14 cellular contexts compared by ENCODE assay signal in the genomic region with DNA sequence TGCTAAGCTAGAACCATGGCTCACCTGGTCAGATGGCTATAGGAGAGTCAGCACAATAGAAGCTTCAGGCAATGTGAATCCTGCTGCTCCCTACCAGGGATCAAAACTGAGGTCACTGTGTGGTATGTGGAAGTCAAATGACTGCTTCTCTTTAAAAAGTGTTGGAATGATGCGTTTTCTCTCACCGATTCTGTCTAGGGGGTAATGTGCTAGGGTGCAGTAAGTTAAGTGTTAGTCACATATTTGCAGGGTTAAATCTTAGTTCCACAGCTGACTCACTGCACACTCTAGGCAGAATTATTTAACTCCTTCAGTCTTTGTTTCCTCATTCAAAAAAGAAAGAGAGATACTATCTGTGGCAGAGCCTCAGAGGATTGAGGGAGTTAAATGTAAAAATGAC.
DNase-seq lines count a peak whose midpoint lies in the region; ATAC-seq and TF ChIP-seq lines count a peak whose summit lies in the region.
"Had no signal": no experiment of that assay in that cellular context is flagged by ENCODE, and none has a peak within 500 bp of the region (broad histone marks: within the 10 kb centered on the region; RNA-seq: fewer than 3 reads in every experiment).

No MANE protein-coding gene starts in this region.

- peak in 1 of 2 experiments; percentile 26; a peak in 1 of 4 replicates for TF ChIP-seq EP300 in SK-N-SH (IDR thresholded peaks at IDR 0.05; ENCODE audit: borderline replicate concordance in 1 of 2, low read depth in 1 of 2, low read length in 1 of 2)

- peak overlapping the region; percentile 37; the same call in 1 of the 2 replicates for H3K9ac ChIP-seq in SK-N-SH

- no peaks in the 10 kb centered on the region for H3K9me3 ChIP-seq in SK-N-SH
- H3K9me3 ChIP-seq: mucosa of descending colon, prostate gland had no signal

- CTCF ChIA-PET in SK-N-SH (lab: Yijun Ruan, JAX): no interaction called here

- TF ChIP-seq CTCF in SK-N-SH (IDR thresholded peaks at IDR 0.05) (no peak), foreskin keratinocyte (conservative IDR thresholded peaks at IDR 0.05) (no peak)

- H3F3A ChIP-seq in SK-N-SH (replicated peaks; ENCODE audit: insufficient read depth): peaks cover 16% of the 10 kb centered on the region

- no peaks in the 10 kb centered on the region for H3K36me3 ChIP-seq in SK-N-SH (replicated peaks in 1 of 2; ENCODE audit: control insufficient read depth in 1 of 2, insufficient read depth in 2 of 2, low read length in 1 of 2)
- H3K36me3 ChIP-seq: prostate gland had no signal

- H3K27ac ChIP-seq in SK-N-SH (ENCODE audit: low read depth in 2 of 2, low read length in 1 of 2) (peak overlapping the region in 1 of 2 experiments; percentile 71; a peak in 2 of 4 replicates), foreskin keratinocyte (no peak overlapping the region)
- H3K27ac ChIP-seq: prostate gland had no signal

- DNase-seq in ELR (ENCODE audit: low read depth) (peak; percentile 36), SK-N-SH (no peak), foreskin keratinocyte (peak; percentile 23 to 65), skeletal muscle cell (ENCODE audit: low read depth) (peak; percentile 65), NCI-H345 treated with DMSO at 0.1 percent for 48 hours (lab: John Stamatoyannopoulos, UW; ENCODE audit: unreplicated experiment) (no peak), NCI-H2107 (lab: John Stamatoyannopoulos, UW) (no peak), COLO829 (ENCODE audit: low spot score) (no peak), NOMO-1 treated with dmso at 0.1 percent for 144 hours (lab: John Stamatoyannopoulos, UW; ENCODE audit: unreplicated experiment) (no peak)
- DNase-seq: activated CD8-positive, alpha-beta memory T cell treated with anti-CD3 and anti-CD28 coated beads, Interleukin-2, amount 50 U/mL, for 4 hours; GF-D8; MM.1S; mucosa of descending colon; stimulated activated CD4-positive, alpha-beta T cell treated with anti-CD3 and anti-CD28 coated beads, Interleukin-4, amount 100 ng/mL, for 1 hour had no signal

- POLR2A ChIA-PET in SK-N-SH (lab: Yijun Ruan, JAX): no interaction called here

- peak; percentile 92 for ATAC-seq in foreskin keratinocyte
- ATAC-seq: mucosa of descending colon had no signal

- H3K79me2 ChIP-seq in SK-N-SH (ENCODE audit: insufficient read depth): no peaks in the 10 kb centered on the region

- H2AFZ ChIP-seq in SK-N-SH (ENCODE audit: low read depth): peak overlapping the region; percentile 33

- H4K20me1 ChIP-seq in SK-N-SH (ENCODE audit: insufficient read depth): no peaks in the 10 kb centered on the region

- H3K27me3 ChIP-seq in SK-N-SH (ENCODE audit: insufficient read depth) (no peaks in the 10 kb centered on the region), foreskin keratinocyte (no peaks in the 10 kb centered on the region)

- no peaks in the 10 kb centered on the region for H3K9me2 ChIP-seq in SK-N-SH

- 23% methylated on average over 2 of the region's 2 CpGs for WGBS in SK-N-SH (ENCODE audit: low lambda C conversion rate)

- H3K4me3 ChIP-seq in SK-N-SH (ENCODE audit: low read depth in 2 of 2, low read length in 1 of 2): no peak overlapping the region
- H3K4me3 ChIP-seq in skeletal muscle cell (ENCODE audit: low read depth, low read length): no peak overlapping the region
- H3K4me3 ChIP-seq: mucosa of descending colon, prostate gland had no signal

- peak overlapping the region; percentile 76 for H3K4me2 ChIP-seq in SK-N-SH

- no peak for TF ChIP-seq RAD21 in SK-N-SH (IDR thresholded peaks at IDR 0.05; ENCODE audit: low read length)

- H3K4me1 ChIP-seq in SK-N-SH (ENCODE audit: control insufficient read depth in 1 of 2, insufficient read depth in 2 of 2, low read depth in 1 of 2, low read length in 1 of 2): peaks cover 8 to 9% of the 10 kb centered on the region in 2 experiments; a peak in 3 of 4 replicates
- H3K4me1 ChIP-seq in foreskin keratinocyte: peaks cover 12% of the 10 kb centered on the region
- H3K4me1 ChIP-seq: prostate gland had no signal

TF ChIP-seq in SK-N-SH, 30 proteins besides CTCF, POLR2A, EP300 and RAD21:
- TF ChIP-seq NRF1 (IDR thresholded peaks at IDR 0.05; ENCODE audit: low read depth, low read length): no peak
- peak; percentile 28; the same call in 1 of the 2 replicates for TF ChIP-seq RXRA (IDR thresholded peaks at IDR 0.05; ENCODE audit: borderline replicate concordance, low read depth)
- peak; percentile 51; the same call in 1 of the 2 replicates for TF ChIP-seq JUND (IDR thresholded peaks at IDR 0.05)
- TF ChIP-seq TEAD4 (IDR thresholded peaks at IDR 0.05; ENCODE audit: borderline replicate concordance, insufficient read depth): no peak
- TF ChIP-seq SMC3 (IDR thresholded peaks at IDR 0.05; ENCODE audit: low read depth, low read length): no peak
- no peak for TF ChIP-seq GABPA (IDR thresholded peaks at IDR 0.05; ENCODE audit: low read depth)
- TF ChIP-seq, protein P1, sequence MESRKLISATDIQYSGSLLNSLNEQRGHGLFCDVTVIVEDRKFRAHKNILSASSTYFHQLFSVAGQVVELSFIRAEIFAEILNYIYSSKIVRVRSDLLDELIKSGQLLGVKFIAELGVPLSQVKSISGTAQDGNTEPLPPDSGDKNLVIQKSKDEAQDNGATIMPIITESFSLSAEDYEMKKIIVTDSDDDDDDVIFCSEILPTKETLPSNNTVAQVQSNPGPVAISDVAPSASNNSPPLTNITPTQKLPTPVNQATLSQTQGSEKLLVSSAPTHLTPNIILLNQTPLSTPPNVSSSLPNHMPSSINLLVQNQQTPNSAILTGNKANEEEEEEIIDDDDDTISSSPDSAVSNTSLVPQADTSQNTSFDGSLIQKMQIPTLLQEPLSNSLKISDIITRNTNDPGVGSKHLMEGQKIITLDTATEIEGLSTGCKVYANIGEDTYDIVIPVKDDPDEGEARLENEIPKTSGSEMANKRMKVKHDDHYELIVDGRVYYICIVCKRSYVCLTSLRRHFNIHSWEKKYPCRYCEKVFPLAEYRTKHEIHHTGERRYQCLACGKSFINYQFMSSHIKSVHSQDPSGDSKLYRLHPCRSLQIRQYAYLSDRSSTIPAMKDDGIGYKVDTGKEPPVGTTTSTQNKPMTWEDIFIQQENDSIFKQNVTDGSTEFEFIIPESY (IDR thresholded peaks at IDR 0.05; ENCODE audit: borderline replicate concordance, low read depth): no peak
- peak; percentile 71; the same call in 1 of the 2 replicates for TF ChIP-seq FOSL2 (IDR thresholded peaks at IDR 0.05; ENCODE audit: borderline replicate concordance, low read depth)
- TF ChIP-seq RCOR1 (IDR thresholded peaks at IDR 0.05; ENCODE audit: low read length): no peak
- TF ChIP-seq GATA2 (CRISPR knock-in tag; IDR thresholded peaks at IDR 0.05): no peak
- no peak for TF ChIP-seq TAF1 (IDR thresholded peaks at IDR 0.05; ENCODE audit: borderline replicate concordance, low read depth, low read length)
- TF ChIP-seq, protein P2, sequence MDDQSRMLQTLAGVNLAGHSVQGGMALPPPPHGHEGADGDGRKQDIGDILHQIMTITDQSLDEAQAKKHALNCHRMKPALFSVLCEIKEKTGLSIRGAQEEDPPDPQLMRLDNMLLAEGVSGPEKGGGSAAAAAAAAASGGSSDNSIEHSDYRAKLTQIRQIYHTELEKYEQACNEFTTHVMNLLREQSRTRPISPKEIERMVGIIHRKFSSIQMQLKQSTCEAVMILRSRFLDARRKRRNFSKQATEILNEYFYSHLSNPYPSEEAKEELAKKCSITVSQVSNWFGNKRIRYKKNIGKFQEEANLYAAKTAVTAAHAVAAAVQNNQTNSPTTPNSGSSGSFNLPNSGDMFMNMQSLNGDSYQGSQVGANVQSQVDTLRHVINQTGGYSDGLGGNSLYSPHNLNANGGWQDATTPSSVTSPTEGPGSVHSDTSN (IDR thresholded peaks at IDR 0.05): peak; percentile 34; the same call in 1 of the 2 replicates
- peak; percentile 46 for TF ChIP-seq TCF12 (IDR thresholded peaks at IDR 0.05)

Comparison
In these comparisons a context has a peak if more than half of its experiments do, and no peak if none do; other contexts are left out.
1. DNase-seq: peak in ELR (single experiment), foreskin keratinocyte (2 of 2) and skeletal muscle cell (single experiment); none in SK-N-SH (single experiment), NCI-H345 treated with DMSO at 0.1 percent for 48 hours (single experiment), NCI-H2107 (single experiment), COLO829 (single experiment) and NOMO-1 treated with dmso at 0.1 percent for 144 hours (single experiment).